In the genomic region with DNA sequence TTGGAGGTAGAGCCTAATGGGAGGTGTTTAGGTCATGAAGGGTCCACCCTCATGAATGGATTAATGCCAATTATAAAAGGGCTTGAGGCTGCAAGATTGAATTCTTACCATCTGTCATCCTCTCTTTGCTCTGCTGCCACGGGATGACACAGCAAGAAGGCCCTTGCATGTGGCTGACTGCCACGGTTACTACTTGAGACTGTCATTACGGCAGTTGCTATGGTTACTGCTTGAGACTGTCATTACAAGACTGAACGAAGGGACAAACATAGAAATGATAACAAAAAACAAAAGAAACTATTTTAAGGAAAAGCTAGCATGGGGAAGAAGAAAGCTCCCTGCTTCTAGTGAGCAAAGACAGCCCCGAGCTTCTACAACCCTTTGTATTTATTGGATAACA, we compare ENCODE assay signal across 1 cellular context.
TF ChIP-seq lines count a peak whose summit lies in the region.

No MANE protein-coding gene starts in this region.

TF ChIP-seq in SK-N-SH treated with all-trans-retinoic acid at 6 μM for 48 hours, 23 proteins besides CTCF, POLR2A, EP300 and RAD21 (continued from another document):
- no peak for TF ChIP-seq ARNTL (CRISPR knock-in tag; IDR thresholded peaks at IDR 0.05; ENCODE audit: borderline replicate concordance, low read depth)
